ENCODE assay signal across 8 cellular contexts in genomic region chr11:15159085-15159484, GRCh38. TPM values are rescaled to one million over a fixed set of nuclear protein-coding genes. Genes with fewer than 3 reads are reported as not detected.
DNase-seq lines count a peak whose midpoint lies in the region; ATAC-seq and TF ChIP-seq lines count a peak whose summit lies in the region.

No MANE protein-coding gene starts in this region.

- ATAC-seq in GM21529 (IDR thresholded peaks at IDR 0.05; ENCODE audit: unreplicated experiment) = peak; percentile 84

- H3K4me2 ChIP-seq in KMS-11 = no peak overlapping the region

- H3K9ac ChIP-seq in KMS-11 = no peak overlapping the region

- no peak overlapping the region for H3K27ac ChIP-seq in KMS-11

- H2AFZ ChIP-seq in KMS-11 (ENCODE audit: low read depth) = no peak overlapping the region

- H3K27me3 ChIP-seq in KMS-11 (ENCODE audit: insufficient read depth, low read depth) = no peaks in the 10 kb centered on the region

- H3K36me3 ChIP-seq in KMS-11 (ENCODE audit: insufficient read depth) = no peaks in the 10 kb centered on the region

- H3K4me3 ChIP-seq in KMS-11 (IDR thresholded peaks at IDR 0.05; ENCODE audit: insufficient read depth, low read depth, low read length) = no peak overlapping the region

- DNase-seq in fibroblast of peridontal ligament (ENCODE audit: extremely low read depth) (peak; percentile 62), mucosa of gallbladder (ENCODE audit: low spot score) (no peak), foreskin melanocyte (no peak), NOMO-1 treated with dmso at 0.1 percent for 144 hours (lab: John Stamatoyannopoulos, UW; ENCODE audit: unreplicated experiment) (no peak)
- DNase-seq in activated CD4-positive, alpha-beta T cell treated with anti-CD3 and anti-CD28 coated beads, Interleukin-2, amount 50 U/mL, for 1 hour = no peak

- H3K4me1 ChIP-seq in KMS-11 (ENCODE audit: low read depth, poor library complexity, severe bottlenecking) = no peaks in the 10 kb centered on the region

- no peaks in the 10 kb centered on the region for H4K20me1 ChIP-seq in KMS-11 (ENCODE audit: insufficient read depth)

- H3K79me2 ChIP-seq in KMS-11 (ENCODE audit: insufficient read depth, low read depth) = no peaks in the 10 kb centered on the region

- peak; percentile 75 for TF ChIP-seq CTCF in GM12873 (IDR thresholded peaks at IDR 0.05; ENCODE audit: insufficient read depth, low read depth, low read length, missing control alignments)
- peak; percentile 58; the same call in 1 of the 2 replicates for TF ChIP-seq CTCF in KMS-11 (conservative IDR thresholded peaks at IDR 0.05; ENCODE audit: low read depth, low read length)

RNA-seq across cellular contexts. Expression of gene INSC, which starts 44.4 kb away (rescaled TPM):
- total RNA-seq in mucosa of gallbladder = 1.2 TPM
